10 cellular contexts compared by ENCODE assay signal in the genomic region with DNA sequence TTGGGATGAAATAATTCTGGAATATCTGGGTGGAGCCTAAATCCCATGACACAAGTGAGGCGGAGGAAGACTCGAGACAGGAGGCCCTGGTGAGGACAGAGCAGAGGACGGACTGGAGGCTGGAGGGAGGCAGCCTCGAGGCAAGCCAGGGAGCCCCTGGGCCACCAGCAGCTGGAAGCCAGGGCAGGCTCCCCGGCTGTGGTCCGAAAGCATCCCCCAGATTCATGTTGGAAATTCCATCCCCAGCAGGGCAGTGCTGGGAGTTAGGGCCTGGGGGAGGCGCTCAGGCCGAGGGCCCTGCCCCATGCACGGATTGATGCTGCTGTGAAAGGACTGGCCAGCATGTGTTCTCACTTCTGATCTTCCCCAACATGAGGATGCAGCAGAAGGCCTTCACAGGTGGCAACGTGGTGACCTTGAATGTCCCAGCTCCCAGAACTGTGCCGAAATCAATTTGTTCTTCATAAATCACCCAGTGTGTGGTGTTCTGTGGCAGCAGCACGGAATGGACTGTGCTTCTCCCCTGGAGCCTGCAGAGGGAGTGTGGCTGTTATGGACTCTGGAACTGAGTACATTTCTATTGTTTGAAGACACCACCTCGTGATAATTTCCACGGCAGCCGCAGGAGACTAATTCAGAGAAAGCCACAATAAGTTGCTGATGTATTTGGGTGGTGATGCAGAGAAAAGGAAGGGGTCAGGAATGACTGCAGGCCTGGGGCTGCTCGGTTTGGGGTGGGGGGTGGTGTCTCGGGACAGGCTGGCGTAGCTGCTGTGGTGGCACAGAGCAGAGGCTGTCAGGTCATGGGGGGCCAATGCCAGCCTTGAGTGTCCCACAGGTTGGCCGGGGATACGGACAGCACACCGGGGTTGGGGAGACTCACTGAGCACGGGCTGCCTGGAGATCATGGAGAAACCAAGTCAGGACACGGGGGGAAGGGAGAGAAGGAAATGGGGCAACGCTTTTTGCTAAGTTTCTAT. TPM values are rescaled to one million over a fixed set of nuclear protein-coding genes. Genes with fewer than 3 reads are reported as not detected.
DNase-seq lines count a peak whose midpoint lies in the region; ATAC-seq and TF ChIP-seq lines count a peak whose summit lies in the region.
"Had no signal": no experiment of that assay in that cellular context is flagged by ENCODE, and none has a peak within 500 bp of the region (broad histone marks: within the 10 kb centered on the region; RNA-seq: fewer than 3 reads in every experiment).

No MANE protein-coding gene starts in this region.

- 97% methylated on average over 24 of the region's 24 CpGs for WGBS in smooth muscle cell (ENCODE audit: low lambda C conversion rate)
- WGBS in gastroesophageal sphincter (ENCODE audit: low coverage in 1 of 2), 2 donors: 88 to 94% methylated on average over 9 to 18 of the region's 24 CpGs

- CTCF ChIA-PET in RWPE1 (lab: Yijun Ruan, JAX): no interaction called here

- H3K79me2 ChIP-seq in smooth muscle cell (ENCODE audit: low read depth): peaks cover 4% of the 10 kb centered on the region

- peaks cover 78% of the 10 kb centered on the region for H4K20me1 ChIP-seq in smooth muscle cell (ENCODE audit: low read depth)

- TF ChIP-seq CTCF in RWPE1 (conservative IDR thresholded peaks at IDR 0.05; ENCODE audit: low read depth) (no peak), fibroblast of mammary gland (conservative IDR thresholded peaks at IDR 0.05; ENCODE audit: control insufficient read depth, insufficient read depth, low read depth, low read length) (peak; percentile 41), smooth muscle cell (IDR thresholded peaks at IDR 0.05; ENCODE audit: borderline replicate concordance, insufficient read depth, poor library complexity, severe bottlenecking) (peak; percentile 9), gastroesophageal sphincter (IDR thresholded peaks at IDR 0.05) (no peak)

- TF ChIP-seq POLR2A in gastroesophageal sphincter (IDR thresholded peaks at IDR 0.05): no peak

- H3K27me3 Mint-ChIP-seq in activated T-cell treated with anti-CD3 and anti-CD28 coated beads, Interleukin-2, amount 50 U/mL, for 24 hours: no peaks in the 10 kb centered on the region
- no peaks in the 10 kb centered on the region for H3K27me3 Mint-ChIP-seq in stimulated activated memory B cell treated with anti-CD40 and anti-IgM and Interleukin-4, amounts not matched to agents 10 μg/mL and 1 μg/mL and 100 μg/mL, for 72 hours

- H3K27me3 ChIP-seq in smooth muscle cell (ENCODE audit: low read depth): no peaks in the 10 kb centered on the region
- H3K27me3 ChIP-seq in gastroesophageal sphincter: no peaks in the 10 kb centered on the region

- H2AFZ ChIP-seq in smooth muscle cell (ENCODE audit: low read depth): no peak overlapping the region

- H3F3A ChIP-seq in smooth muscle cell (ENCODE audit: low read depth): peaks cover 35% of the 10 kb centered on the region

- H3K4me2 ChIP-seq in smooth muscle cell: no peak overlapping the region

- no peaks in the 10 kb centered on the region for H3K9me3 ChIP-seq in smooth muscle cell (replicated peaks; ENCODE audit: low read depth)
- peaks cover 0 to 13% (median 0%) of the 10 kb centered on the region in 3 donors for H3K9me3 ChIP-seq in gastroesophageal sphincter
- H3K9me3 ChIP-seq: HAP-1 had no signal

- H3K4me3 Mint-ChIP-seq in activated T-cell treated with anti-CD3 and anti-CD28 coated beads, Interleukin-2, amount 50 U/mL, for 24 hours: no peak overlapping the region
- no peak overlapping the region for H3K4me3 Mint-ChIP-seq in stimulated activated memory B cell treated with anti-CD40 and anti-IgM and Interleukin-4, amounts not matched to agents 10 μg/mL and 1 μg/mL and 100 μg/mL, for 72 hours

- TF ChIP-seq EP300 in gastroesophageal sphincter (IDR thresholded peaks at IDR 0.05): no peak

- no peak overlapping the region for H3K9ac ChIP-seq in smooth muscle cell (ENCODE audit: low read depth)

- peaks cover 74% of the 10 kb centered on the region for H3K36me3 Mint-ChIP-seq in activated T-cell treated with anti-CD3 and anti-CD28 coated beads, Interleukin-2, amount 50 U/mL, for 24 hours (ENCODE audit: low read depth)
- peaks cover 68% of the 10 kb centered on the region for H3K36me3 Mint-ChIP-seq in stimulated activated memory B cell treated with anti-CD40 and anti-IgM and Interleukin-4, amounts not matched to agents 10 μg/mL and 1 μg/mL and 100 μg/mL, for 72 hours

- no peaks in the 10 kb centered on the region for H3K4me1 ChIP-seq in smooth muscle cell (ENCODE audit: low read depth)
- peaks cover 0 to 11% (median 0%) of the 10 kb centered on the region in 3 donors for H3K4me1 ChIP-seq in gastroesophageal sphincter
- H3K4me1 ChIP-seq: HAP-1 had no signal

- H3K4me3 ChIP-seq in fibroblast of mammary gland (ENCODE audit: control insufficient read depth, low read depth, low read length): no peak overlapping the region
- H3K4me3 ChIP-seq in smooth muscle cell: no peak overlapping the region
- H3K4me3 ChIP-seq in gastroesophageal sphincter: no peak overlapping the region
- H3K4me3 ChIP-seq: HAP-1 had no signal

- H3K36me3 ChIP-seq in smooth muscle cell (ENCODE audit: low read depth) (peaks cover 2% of the 10 kb centered on the region), gastroesophageal sphincter (peaks cover 0 to 74% of the 10 kb centered on the region in 2 donors)

- H3K4me1 Mint-ChIP-seq in activated T-cell treated with anti-CD3 and anti-CD28 coated beads, Interleukin-2, amount 50 U/mL, for 24 hours (ENCODE audit: low read depth): peaks cover 44% of the 10 kb centered on the region
- H3K4me1 Mint-ChIP-seq in stimulated activated memory B cell treated with anti-CD40 and anti-IgM and Interleukin-4, amounts not matched to agents 10 μg/mL and 1 μg/mL and 100 μg/mL, for 72 hours: peaks cover 18% of the 10 kb centered on the region

- no peak for DNase-seq in activated T-cell treated with anti-CD3 and anti-CD28 coated beads, Interleukin-2, amount 50 U/mL, for 24 hours
- DNase-seq in activated T-cell treated with anti-CD3 and anti-CD28 coated beads, Interleukin-2, amount 50 U/mL, for 48 hours: no peak
- no peak for DNase-seq in RWPE1 (ENCODE audit: low spot score)
- DNase-seq in fibroblast of mammary gland (ENCODE audit: low read depth): peak; percentile 27
- DNase-seq in smooth muscle cell (lab: John Stamatoyannopoulos, UW; ENCODE audit: unreplicated experiment): no peak
- DNase-seq: effector CD8-positive, alpha-beta T cell had no signal

- H3K9me3 Mint-ChIP-seq in activated T-cell treated with anti-CD3 and anti-CD28 coated beads, Interleukin-2, amount 50 U/mL, for 24 hours: no peaks in the 10 kb centered on the region
- no peaks in the 10 kb centered on the region for H3K9me3 Mint-ChIP-seq in stimulated activated memory B cell treated with anti-CD40 and anti-IgM and Interleukin-4, amounts not matched to agents 10 μg/mL and 1 μg/mL and 100 μg/mL, for 72 hours

- peak overlapping the region; percentile 61 for H3K27ac Mint-ChIP-seq in activated T-cell treated with anti-CD3 and anti-CD28 coated beads, Interleukin-2, amount 50 U/mL, for 24 hours
- H3K27ac Mint-ChIP-seq in stimulated activated memory B cell treated with anti-CD40 and anti-IgM and Interleukin-4, amounts not matched to agents 10 μg/mL and 1 μg/mL and 100 μg/mL, for 72 hours: no peak overlapping the region

- POLR2A ChIA-PET in RWPE1 (lab: Yijun Ruan, JAX; ENCODE audit: low non-redundant PET): no interaction called here

- no peak for ATAC-seq in HG03175 (IDR thresholded peaks at IDR 0.05; ENCODE audit: unreplicated experiment)
- ATAC-seq in gastroesophageal sphincter: no peak
- ATAC-seq in stimulated activated memory B cell treated with anti-CD40 and anti-IgM and Interleukin-4, amounts not matched to agents 10 μg/mL and 1 μg/mL and 100 μg/mL, for 72 hours: no peak

- H3K27ac ChIP-seq in RWPE1 (peak overlapping the region; percentile 75), smooth muscle cell (ENCODE audit: low read depth) (no peak overlapping the region), gastroesophageal sphincter (no peak overlapping the region)

RNA-seq across cellular contexts. Expression of gene PCGF3, which starts 56.9 kb away (rescaled TPM):
- total RNA-seq in smooth muscle cell: 45.4 and 57.5 TPM in 2 replicates
- polyA plus RNA-seq in smooth muscle cell: 29.6 and 30.9 TPM in 2 replicates
- 10 to 100 TPM; 24.4 to 46.5 (median 40.7) TPM for total RNA-seq in gastroesophageal sphincter

Comparison
In these comparisons a context has a peak if more than half of its experiments do, and no peak if none do; other contexts are left out.
1. CTCF ChIP-seq: peak in fibroblast of mammary gland (single experiment) and smooth muscle cell (single experiment); none in RWPE1 (single experiment) and gastroesophageal sphincter (0 of 4).